Comparison of ENCODE assay signal across 8 cellular contexts in genomic region chrX:77446029-77446585, GRCh38. TPM values are rescaled to one million over a fixed set of nuclear protein-coding genes. Genes with fewer than 3 reads are reported as not detected.
DNase-seq lines count a peak whose midpoint lies in the region; ATAC-seq and TF ChIP-seq lines count a peak whose summit lies in the region.

No MANE protein-coding gene starts in this region.

- peaks cover 11% of the 10 kb centered on the region for H3K4me1 Mint-ChIP-seq in activated T-cell treated with anti-CD3 and anti-CD28 coated beads, Interleukin-2, amount 50 U/mL, for 24 hours (ENCODE audit: low read depth)
- peaks cover 14% of the 10 kb centered on the region for H3K4me1 Mint-ChIP-seq in chondrocyte (ENCODE audit: low read depth)
- no peaks in the 10 kb centered on the region for H3K4me1 Mint-ChIP-seq in type B pancreatic cell (ENCODE audit: unreplicated experiment)

- peaks cover 51% of the 10 kb centered on the region for H3K27me3 Mint-ChIP-seq in activated T-cell treated with anti-CD3 and anti-CD28 coated beads, Interleukin-2, amount 50 U/mL, for 24 hours
- H3K27me3 Mint-ChIP-seq in chondrocyte (ENCODE audit: low read depth) (peaks cover 6% of the 10 kb centered on the region), type B pancreatic cell (peaks cover 54% of the 10 kb centered on the region)

- no peaks in the 10 kb centered on the region for H3K36me3 Mint-ChIP-seq in activated T-cell treated with anti-CD3 and anti-CD28 coated beads, Interleukin-2, amount 50 U/mL, for 24 hours (ENCODE audit: low read depth)
- no peaks in the 10 kb centered on the region for H3K36me3 Mint-ChIP-seq in chondrocyte (ENCODE audit: low read depth)
- H3K36me3 Mint-ChIP-seq in type B pancreatic cell: no peaks in the 10 kb centered on the region

- no peak overlapping the region for H3K27ac Mint-ChIP-seq in activated T-cell treated with anti-CD3 and anti-CD28 coated beads, Interleukin-2, amount 50 U/mL, for 24 hours
- H3K27ac Mint-ChIP-seq in chondrocyte (ENCODE audit: unreplicated experiment) (no peak overlapping the region), type B pancreatic cell (no peak overlapping the region)

- WGBS in lung, 2 donors: 4 to 29% methylated on average over 22 to 27 of the region's 27 CpGs

- no peaks in the 10 kb centered on the region for H3K27me3 ChIP-seq in lung (ENCODE audit: control insufficient read depth, insufficient read depth)

- ATAC-seq in lung (ENCODE audit: insufficient read depth, low FRiP score) (peak; percentile 27), HG02588 (IDR thresholded peaks at IDR 0.05; ENCODE audit: unreplicated experiment) (no peak)

- peak overlapping the region; percentile 67 for H3K4me3 Mint-ChIP-seq in activated T-cell treated with anti-CD3 and anti-CD28 coated beads, Interleukin-2, amount 50 U/mL, for 24 hours
- H3K4me3 Mint-ChIP-seq in chondrocyte (ENCODE audit: unreplicated experiment) (peak overlapping the region; percentile 59), type B pancreatic cell (peak overlapping the region; percentile 80)

- peak; percentile 38 for DNase-seq in activated T-cell treated with anti-CD3 and anti-CD28 coated beads, Interleukin-2, amount 50 U/mL, for 24 hours
- DNase-seq in activated T-cell treated with anti-CD3 and anti-CD28 coated beads for 4 hours (no peak), chondrocyte (ENCODE audit: low spot score) (no peak), lung (ENCODE audit: low spot score) (no peak), type B pancreatic cell (ENCODE audit: extremely low spot score, unreplicated experiment) (no peak), GM19240 (ENCODE audit: insufficient read length, low spot score) (no peak), COR-L47 (lab: John Stamatoyannopoulos, UW) (no peak)

- H3K27ac ChIP-seq in lung (ENCODE audit: low read depth in 1 of 2, low read length in 1 of 2): no peak overlapping the region

- H3K9me3 Mint-ChIP-seq in activated T-cell treated with anti-CD3 and anti-CD28 coated beads, Interleukin-2, amount 50 U/mL, for 24 hours: no peaks in the 10 kb centered on the region
- H3K9me3 Mint-ChIP-seq in chondrocyte (ENCODE audit: low read depth): peaks cover 4% of the 10 kb centered on the region
- H3K9me3 Mint-ChIP-seq in type B pancreatic cell: no peaks in the 10 kb centered on the region

- H3K36me3 ChIP-seq in lung (ENCODE audit: control insufficient read depth in 2 of 2, insufficient read depth in 2 of 2, low read length in 2 of 2): no peaks in the 10 kb centered on the region

- no peaks in the 10 kb centered on the region for H3K4me1 ChIP-seq in lung (ENCODE audit: control insufficient read depth in 2 of 2, insufficient read depth in 2 of 2, low read length in 2 of 2)

- H3K4me3 ChIP-seq in lung: no peak overlapping the region

- H3K9me3 ChIP-seq in lung (ENCODE audit: control insufficient read depth in 2 of 2, insufficient read depth in 1 of 2, low read length in 1 of 2): no peaks in the 10 kb centered on the region

- TF ChIP-seq CTCF in chondrocyte (IDR thresholded peaks at IDR 0.05) (peak; percentile 66), lung (IDR thresholded peaks at IDR 0.05; ENCODE audit: control extremely low read depth, extremely low read depth) (no peak), type B pancreatic cell (conservative IDR thresholded peaks at IDR 0.05) (peak; percentile 64)

RNA-seq across cellular contexts. Expression of gene FGF16, which starts 1.1 kb away (rescaled TPM):
- total RNA-seq in chondrocyte (not detected in 3 replicates), lung (not detected), type B pancreatic cell (ENCODE audit: low replicate concordance) (not detected in 2 replicates)
- polyA plus RNA-seq in lung: under 1 TPM in 1 of 2 donors, not detected in 1; 0.02 TPM
